Comparison of ENCODE assay signal across 8 cellular contexts in the genomic region with DNA sequence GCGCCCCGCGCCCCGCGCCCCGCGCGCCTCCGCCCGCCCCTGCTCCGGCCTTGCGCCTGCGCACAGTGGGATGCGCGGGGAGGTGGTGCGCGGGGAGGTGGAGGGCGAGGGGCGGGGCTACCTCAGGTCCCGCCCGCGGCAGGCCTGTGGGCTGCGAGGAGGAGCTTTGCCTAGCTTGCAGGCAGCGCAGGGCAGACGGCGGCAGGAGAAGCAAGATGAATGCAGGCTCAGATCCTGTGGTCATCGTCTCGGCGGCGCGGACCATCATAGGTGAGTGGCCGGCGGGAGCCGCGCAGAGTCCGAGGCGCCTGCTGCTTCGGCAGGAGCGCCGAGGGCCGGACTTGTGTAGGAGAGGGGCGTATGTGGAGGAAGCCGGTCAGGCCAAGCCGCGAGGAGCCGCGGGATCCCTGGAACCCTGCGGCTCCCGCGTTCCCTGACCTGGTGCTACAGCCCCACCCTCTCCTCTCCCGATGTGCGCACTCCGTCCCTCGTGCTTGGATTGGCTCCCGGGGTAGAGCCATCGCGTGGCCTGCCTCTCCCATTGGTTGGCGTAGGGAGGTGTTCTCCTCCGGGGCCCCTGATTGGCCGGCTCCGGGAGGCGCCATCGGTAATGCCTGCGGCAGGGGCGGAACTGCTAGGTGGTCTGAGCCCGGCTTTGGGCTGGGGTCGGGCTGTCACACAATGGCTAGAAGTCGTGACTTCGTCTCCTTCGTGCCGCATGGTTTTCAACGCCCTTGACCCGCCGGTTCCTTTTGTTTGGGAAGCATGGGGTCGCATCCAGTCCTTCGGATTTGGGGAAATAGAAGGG. TPM values are rescaled to one million over a fixed set of nuclear protein-coding genes. Genes with fewer than 3 reads are reported as not detected.
DNase-seq lines count a peak whose midpoint lies in the region; ATAC-seq, FAIRE-seq and TF ChIP-seq lines count a peak whose summit lies in the region.

Gene ACAT2, plus strand, starts transcription at position 173 of the 808 bp plus-strand sequence. Its CDS starts 43 bp downstream, at position 216.

- DNase-seq in GM10248 (ENCODE audit: extremely low spot score) = peak; percentile 98
- DNase-seq in NCI-H1092 (lab: John Stamatoyannopoulos, UW) = peak; percentile 100
- peak; percentile 99 for DNase-seq in SK-N-SH
- DNase-seq in activated naive CD4-positive, alpha-beta T cell treated with anti-CD3 and anti-CD28 coated beads, Interleukin-2, amount 10 ng/mL, durations not matched to agents 7 days and 5 days = peak; percentile 96
- DNase-seq in frontal cortex (ENCODE audit: low spot score in 2 of 2) = peak; percentile 94 to 95
- peak; percentile 75 to 99 (median 97) for DNase-seq in substantia nigra (lab: John Stamatoyannopoulos, UW)

- peaks cover 13 to 20% of the 10 kb centered on the region in 2 experiments for H3K4me1 ChIP-seq in SK-N-SH (ENCODE audit: control insufficient read depth in 1 of 2, insufficient read depth in 2 of 2, low read depth in 1 of 2, low read length in 1 of 2)
- peaks cover 19 to 21% of the 10 kb centered on the region in 2 experiments for H3K4me1 ChIP-seq in neutrophil (ENCODE audit: control insufficient read depth in 1 of 2, insufficient read depth in 1 of 2, low read depth in 1 of 2, low read length in 1 of 2)

- peak within 1 kb of the TSS; percentile 99 for H3K4me2 ChIP-seq in SK-N-SH

- no peaks in the 10 kb centered on the region for H3K9me3 ChIP-seq in SK-N-SH
- no peaks in the 10 kb centered on the region for H3K9me3 ChIP-seq in neutrophil

- H3K9me2 ChIP-seq in SK-N-SH = no peaks in the 10 kb centered on the region

- POLR2A ChIA-PET in GM10248 (lab: Yijun Ruan, JAX) = interaction anchor here (0.7 to 1.5 kb wide), 3 partner anchors 9 to 35 kb away, joined by 6 to 8 read pairs (median 7); partner anchors contain the start of genes MRPL18, TCP1 and WTAP
- POLR2A ChIA-PET in SK-N-SH (lab: Yijun Ruan, JAX) = interaction anchor here (0.6 to 2.3 kb wide), 3 partner anchors 25 to 35 kb away, joined by 3 to 11 read pairs (median 11); partner anchors contain the start of genes MRPL18, TCP1 and WTAP

- TF ChIP-seq CTCF in GM10248 (IDR thresholded peaks at IDR 0.05; ENCODE audit: control extremely low read depth, extremely low read depth, low read depth, missing control alignments) = no peak
- no peak for TF ChIP-seq CTCF in SK-N-SH (IDR thresholded peaks at IDR 0.05)
- peak; percentile 42 for TF ChIP-seq CTCF in neutrophil (IDR thresholded peaks at IDR 0.05)

- H3K27ac Mint-ChIP-seq in activated naive CD4-positive, alpha-beta T cell treated with anti-CD3 and anti-CD28 coated beads, Interleukin-2, amount 10 ng/mL, durations not matched to agents 7 days and 5 days = peak within 1 kb of the TSS; percentile 98

- peaks cover 37% of the 10 kb centered on the region for H3F3A ChIP-seq in SK-N-SH (replicated peaks; ENCODE audit: insufficient read depth)

- peak; percentile 99 for ATAC-seq in HG02610 (IDR thresholded peaks at IDR 0.05; ENCODE audit: unreplicated experiment)

- H3K9ac ChIP-seq in SK-N-SH = peak within 1 kb of the TSS; percentile 87

- no peaks in the 10 kb centered on the region for H4K20me1 ChIP-seq in SK-N-SH (ENCODE audit: insufficient read depth)

- CTCF ChIA-PET in GM10248 (lab: Yijun Ruan, JAX) = interaction anchor here (1.4 to 2.8 kb wide), 3 partner anchors 10 to 35 kb away, joined by 3 to 9 read pairs (median 5); no protein-coding TSS in a partner anchor
- CTCF ChIA-PET in SK-N-SH (lab: Yijun Ruan, JAX) = interaction anchor here (1.1 kb wide), 1 partner anchor 33 kb away, joined by 3 read pairs; no protein-coding TSS in a partner anchor
- CTCF ChIA-PET in activated naive CD4-positive, alpha-beta T cell treated with anti-CD3 and anti-CD28 coated beads, Interleukin-2, amount 10 ng/mL, durations not matched to agents 7 days and 5 days (lab: Charles Lee) = no interaction called here

- peaks cover 3% of the 10 kb centered on the region for H3K27me3 Mint-ChIP-seq in activated naive CD4-positive, alpha-beta T cell treated with anti-CD3 and anti-CD28 coated beads, Interleukin-2, amount 10 ng/mL, durations not matched to agents 7 days and 5 days

- peaks cover 32 to 44% of the 10 kb centered on the region in 2 experiments for H3K36me3 ChIP-seq in SK-N-SH (replicated peaks in 1 of 2; ENCODE audit: control insufficient read depth in 1 of 2, insufficient read depth in 2 of 2, low read length in 1 of 2)
- peaks cover 22% of the 10 kb centered on the region for H3K36me3 ChIP-seq in neutrophil

- peak within 1 kb of the TSS; percentile 93 for H3K4me3 Mint-ChIP-seq in activated naive CD4-positive, alpha-beta T cell treated with anti-CD3 and anti-CD28 coated beads, Interleukin-2, amount 10 ng/mL, durations not matched to agents 7 days and 5 days

- H2AFZ ChIP-seq in SK-N-SH (ENCODE audit: low read depth) = peak within 1 kb of the TSS; percentile 95

- TF ChIP-seq RAD21 in SK-N-SH (IDR thresholded peaks at IDR 0.05; ENCODE audit: low read length) = no peak

- H3K27ac ChIP-seq in SK-N-SH (ENCODE audit: low read depth in 2 of 2, low read length in 1 of 2) (peak within 1 kb of the TSS; percentile 94 to 97), neutrophil (peak within 1 kb of the TSS; percentile 93), substantia nigra (ENCODE audit: low read depth, low read length, poor library complexity, severe bottlenecking) (peak within 1 kb of the TSS; percentile 99)

- peaks cover 23% of the 10 kb centered on the region for H3K79me2 ChIP-seq in SK-N-SH (ENCODE audit: insufficient read depth)

- peaks cover 54% of the 10 kb centered on the region for H3K36me3 Mint-ChIP-seq in activated naive CD4-positive, alpha-beta T cell treated with anti-CD3 and anti-CD28 coated beads, Interleukin-2, amount 10 ng/mL, durations not matched to agents 7 days and 5 days

- TF ChIP-seq EP300 in SK-N-SH (IDR thresholded peaks at IDR 0.05; ENCODE audit: borderline replicate concordance in 1 of 2, low read depth in 1 of 2, low read length in 1 of 2) = no peak

- peaks cover 41% of the 10 kb centered on the region for H3K4me1 Mint-ChIP-seq in activated naive CD4-positive, alpha-beta T cell treated with anti-CD3 and anti-CD28 coated beads, Interleukin-2, amount 10 ng/mL, durations not matched to agents 7 days and 5 days

- H3K27me3 ChIP-seq in SK-N-SH (ENCODE audit: insufficient read depth) (no peaks in the 10 kb centered on the region), neutrophil (no peaks in the 10 kb centered on the region)

- no peaks in the 10 kb centered on the region for H3K9me3 Mint-ChIP-seq in activated naive CD4-positive, alpha-beta T cell treated with anti-CD3 and anti-CD28 coated beads, Interleukin-2, amount 10 ng/mL, durations not matched to agents 7 days and 5 days

- no peak for FAIRE-seq in frontal cortex (lab: Jason Lieb, UNC)

- H3K4me3 ChIP-seq in SK-N-SH (ENCODE audit: low read depth in 2 of 2, low read length in 1 of 2) (peak within 1 kb of the TSS; percentile 75 to 85), neutrophil (ENCODE audit: low read depth in 1 of 2, low read length in 1 of 2) (peak within 1 kb of the TSS; percentile 96 to 99)

- WGBS in SK-N-SH (ENCODE audit: low lambda C conversion rate) = 0% methylated on average over 2 of the region's 76 CpGs

TF ChIP-seq in SK-N-SH, 30 proteins besides CTCF, POLR2A, EP300 and RAD21 (continues in another document):
- TF ChIP-seq JUND (IDR thresholded peaks at IDR 0.05) (no peak), PBX3 (IDR thresholded peaks at IDR 0.05) (no peak), SMC3 (IDR thresholded peaks at IDR 0.05; ENCODE audit: low read depth, low read length) (no peak), MEF2A (IDR thresholded peaks at IDR 0.05; ENCODE audit: borderline replicate concordance, low read depth) (no peak), MXI1 (IDR thresholded peaks at IDR 0.05; ENCODE audit: low read depth, low read length) (peak; percentile 65), RFX5 (IDR thresholded peaks at IDR 0.05; ENCODE audit: low read length) (peak; percentile 90), NRF1 (IDR thresholded peaks at IDR 0.05; ENCODE audit: low read depth, low read length) (peak; percentile 92), IRF3 (IDR thresholded peaks at IDR 0.05; ENCODE audit: low read depth, low read length) (peak; percentile 73), TAF1 (IDR thresholded peaks at IDR 0.05; ENCODE audit: borderline replicate concordance, low read depth, low read length) (0 out of 2 replicates have a peak, but pooled peaks have one; percentile 11), EZH2phosphoT487 (IDR thresholded peaks at IDR 0.05; ENCODE audit: borderline replicate concordance, low read depth) (no peak), FOSL2 (IDR thresholded peaks at IDR 0.05; ENCODE audit: borderline replicate concordance, low read depth) (no peak), RCOR1 (IDR thresholded peaks at IDR 0.05; ENCODE audit: low read length) (no peak), ELF1 (IDR thresholded peaks at IDR 0.05) (no peak), MAX (IDR thresholded peaks at IDR 0.05; ENCODE audit: low read depth) (0 out of 2 replicates have a peak, but pooled peaks have one; percentile 24), GATA2 (CRISPR knock-in tag; IDR thresholded peaks at IDR 0.05) (no peak), YY1 (IDR thresholded peaks at IDR 0.05; ENCODE audit: low read depth) (no peak)

RNA-seq across cellular contexts. Expression of gene ACAT2, which starts in this region (rescaled TPM):
- polyA plus RNA-seq in SK-N-SH (2012; rRNA removed) = 13.1 and 14.5 TPM in 2 replicates
- polyA plus RNA-seq in SK-N-SH (2012; cell fraction: cytosol; rRNA removed) = 17.5 and 17.6 TPM in 2 replicates
- polyA plus RNA-seq in SK-N-SH (2012; cell fraction: nucleus; rRNA removed) = 4.3 and 6.8 TPM in 2 replicates
- 100 TPM for total RNA-seq in frontal cortex

Comparison
In these comparisons a context has a peak if more than half of its experiments do, and no peak if none do; other contexts are left out.
1. Peak in every context shown above with its lines: DNase-seq, ATAC-seq, H3K4me3 ChIP-seq and H3K27ac ChIP-seq.